In the genomic region with DNA sequence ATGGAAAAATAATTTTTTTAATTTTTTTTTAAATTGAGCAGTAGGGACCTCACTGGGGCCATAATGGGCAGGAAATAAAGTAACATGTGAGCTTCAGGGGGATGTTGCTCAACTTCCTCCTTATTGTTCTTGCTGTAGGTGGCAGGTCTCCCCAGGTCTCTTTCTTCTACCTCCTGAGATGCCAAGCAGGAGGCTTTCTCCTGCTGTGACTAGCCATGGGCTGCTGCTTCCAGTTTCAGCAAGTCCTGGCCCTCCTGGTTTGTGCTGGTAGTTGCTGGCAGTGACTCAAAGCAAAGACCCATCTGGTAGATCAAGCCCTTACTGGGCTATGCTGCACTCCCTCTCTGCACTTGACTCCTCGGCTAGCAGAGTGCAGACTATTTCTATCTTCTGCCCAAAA, we compare ENCODE assay signal across 10 cellular contexts. TPM values are rescaled to one million over a fixed set of nuclear protein-coding genes. Genes with fewer than 3 reads are reported as not detected.
A peak's percentile ranks its signal among the peaks of the same experiment; 100 is the strongest.
DNase-seq lines count a peak whose midpoint lies in the region; ATAC-seq, FAIRE-seq and TF ChIP-seq lines count a peak whose summit lies in the region.
"Had no signal": no experiment of that assay in that cellular context is flagged by ENCODE, and none has a peak within 500 bp of the region (broad histone marks: within the 10 kb centered on the region; RNA-seq: fewer than 3 reads in every experiment).

No MANE protein-coding gene starts in this region.

- no peak for FAIRE-seq in bronchial epithelial cell (lab: Jason Lieb, UNC)

- H3K9me3 ChIP-seq in HEK293 (ENCODE audit: control insufficient read depth, insufficient read depth, low read depth, low read length) (no peaks in the 10 kb centered on the region), adrenal gland (replicated peaks in 1 of 3) (no peaks in the 10 kb centered on the region)

- no peaks in the 10 kb centered on the region for H3K36me3 Mint-ChIP-seq in naive thymus-derived CD8-positive, alpha-beta T cell
- H3K36me3 Mint-ChIP-seq: brain had no signal

- H3K4me3 Mint-ChIP-seq in naive thymus-derived CD8-positive, alpha-beta T cell, result peak overlapping the region in 7 of 10 donors; percentile 33 to 67 (median 44)
- H3K4me3 Mint-ChIP-seq: brain had no signal

- ATAC-seq in naive thymus-derived CD8-positive, alpha-beta T cell, result peak; percentile 54 to 65

- intact Hi-C loops in adrenal gland (cut with DNase I), result no loop called here

- H3K9me3 Mint-ChIP-seq in naive thymus-derived CD8-positive, alpha-beta T cell, result no peaks in the 10 kb centered on the region
- H3K9me3 Mint-ChIP-seq: brain had no signal

- 41 to 50% (median 45%) methylated on average over 1 of the region's 1 CpG for WGBS in adrenal gland, 4 donors

- no peaks in the 10 kb centered on the region for H3K27me3 ChIP-seq in bronchial epithelial cell (ENCODE audit: control insufficient read depth, insufficient read depth, low read length)
- H3K27me3 ChIP-seq in adrenal gland, result no peaks in the 10 kb centered on the region

- DNase-seq in NB4 (ENCODE audit: low read depth), result peak; percentile 84
- DNase-seq in bronchial epithelial cell (ENCODE audit: low read depth), result peak; percentile 95
- peak in 2 of 10 donors; percentile 24 to 27 for DNase-seq in naive thymus-derived CD8-positive, alpha-beta T cell
- DNase-seq in GOT3 (lab: John Stamatoyannopoulos, UW), result no peak
- DNase-seq in glomerular visceral epithelial cell (ENCODE audit: extremely low spot score), result no peak
- no peak for DNase-seq in adrenal gland
- DNase-seq: activated CD4-positive, alpha-beta T cell treated with anti-CD3 and anti-CD28 coated beads for 1 hour had no signal

- H3K36me3 ChIP-seq in HEK293 (ENCODE audit: control insufficient read depth in 2 of 2, insufficient read depth in 1 of 2, low read length in 2 of 2), result no peaks in the 10 kb centered on the region
- H3K36me3 ChIP-seq in bronchial epithelial cell (ENCODE audit: control insufficient read depth, insufficient read depth, low read length), result no peaks in the 10 kb centered on the region
- no peaks in the 10 kb centered on the region for H3K36me3 ChIP-seq in adrenal gland (replicated peaks in 1 of 2)

- peaks cover 12 to 32% (median 14%) of the 10 kb centered on the region in 4 donors for H3K4me1 Mint-ChIP-seq in naive thymus-derived CD8-positive, alpha-beta T cell
- H3K4me1 Mint-ChIP-seq: brain had no signal

- H3K27ac Mint-ChIP-seq in naive thymus-derived CD8-positive, alpha-beta T cell, result peak overlapping the region; percentile 53 to 94 (median 88)
- H3K27ac Mint-ChIP-seq: brain had no signal

- TF ChIP-seq CTCF in HEK293 (tag by site-specific recombination; IDR thresholded peaks at IDR 0.05), result no peak
- no peak for TF ChIP-seq CTCF in NB4 (IDR thresholded peaks at IDR 0.05; ENCODE audit: low read depth, low read length)
- TF ChIP-seq CTCF in bronchial epithelial cell (IDR thresholded peaks at IDR 0.05; ENCODE audit: insufficient read depth, low read length, severe bottlenecking), result no peak
- TF ChIP-seq CTCF in adrenal gland (IDR thresholded peaks at IDR 0.05), result no peak

- H3K27me3 Mint-ChIP-seq in naive thymus-derived CD8-positive, alpha-beta T cell, result no peaks in the 10 kb centered on the region

- POLR2A ChIA-PET in HEK293 (lab: Yijun Ruan, JAX), result no interaction called here
- POLR2A ChIA-PET in naive thymus-derived CD8-positive, alpha-beta T cell (lab: Charles Lee), result interaction anchor here (0.7 to 15.1 kb wide), 8 partner anchors 9 to 78 kb away, joined by 3 to 447 read pairs (median 4); partner anchors contain the start of genes DDX28, DPEP2, DUS2 and NFATC3

- CTCF ChIA-PET in HEK293 (lab: Yijun Ruan, JAX), result interaction anchor here (0.6 to 0.9 kb wide), 3 partner anchors 55 to 80 kb away, joined by 3 to 4 read pairs (median 3); no protein-coding TSS in a partner anchor

- H3K4me1 ChIP-seq in HEK293 (ENCODE audit: control insufficient read depth, insufficient read depth, low read length) (no peaks in the 10 kb centered on the region), adrenal gland (replicated peaks in 1 of 2) (no peaks in the 10 kb centered on the region)

- H3K4me3 ChIP-seq in HEK293 (ENCODE audit: low read depth, low read length) (no peak overlapping the region), NB4 (ENCODE audit: low read depth, low read length) (no peak overlapping the region), bronchial epithelial cell (ENCODE audit: low read depth, low read length) (no peak overlapping the region), adrenal gland (no peak overlapping the region)

- H3K27ac ChIP-seq in HEK293 (ENCODE audit: extremely low read depth, low read depth, low read length), result no peak overlapping the region
- H3K27ac ChIP-seq in adrenal gland, result peak overlapping the region in 1 of 5 donors; percentile 11

- no peak for TF ChIP-seq POLR2A in NB4 (IDR thresholded peaks at IDR 0.05; ENCODE audit: extremely low read depth, insufficient read length)
- TF ChIP-seq POLR2A in adrenal gland (IDR thresholded peaks at IDR 0.05), result no peak

TF ChIP-seq in HEK293, 187 proteins besides CTCF, POLR2A, EP300 and RAD21:
- TF ChIP-seq GLIS1 (tag by site-specific recombination; IDR thresholded peaks at IDR 0.05), result peak; percentile 75
- TF ChIP-seq ZSCAN16 (tag by site-specific recombination; IDR thresholded peaks at IDR 0.05), result no peak
- TF ChIP-seq ZIC2 (tag by site-specific recombination; IDR thresholded peaks at IDR 0.05), result peak; percentile 64
- TF ChIP-seq, protein P1, sequence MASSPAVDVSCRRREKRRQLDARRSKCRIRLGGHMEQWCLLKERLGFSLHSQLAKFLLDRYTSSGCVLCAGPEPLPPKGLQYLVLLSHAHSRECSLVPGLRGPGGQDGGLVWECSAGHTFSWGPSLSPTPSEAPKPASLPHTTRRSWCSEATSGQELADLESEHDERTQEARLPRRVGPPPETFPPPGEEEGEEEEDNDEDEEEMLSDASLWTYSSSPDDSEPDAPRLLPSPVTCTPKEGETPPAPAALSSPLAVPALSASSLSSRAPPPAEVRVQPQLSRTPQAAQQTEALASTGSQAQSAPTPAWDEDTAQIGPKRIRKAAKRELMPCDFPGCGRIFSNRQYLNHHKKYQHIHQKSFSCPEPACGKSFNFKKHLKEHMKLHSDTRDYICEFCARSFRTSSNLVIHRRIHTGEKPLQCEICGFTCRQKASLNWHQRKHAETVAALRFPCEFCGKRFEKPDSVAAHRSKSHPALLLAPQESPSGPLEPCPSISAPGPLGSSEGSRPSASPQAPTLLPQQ (tag by site-specific recombination; IDR thresholded peaks at IDR 0.05), result no peak
- TF ChIP-seq BCL11A (tag by site-specific recombination; IDR thresholded peaks at IDR 0.05; ENCODE audit: low read depth), result no peak

RNA-seq across cellular contexts. Expression of gene DPEP2NB, which starts 2.3 kb away (rescaled TPM):
- total RNA-seq in bronchial epithelial cell (not detected in 2 replicates), adrenal gland (not detected)
- total RNA-seq in naive thymus-derived CD8-positive, alpha-beta T cell, result not detected
- not detected for polyA plus RNA-seq in naive thymus-derived CD8-positive, alpha-beta T cell
- not detected for polyA plus RNA-seq in adrenal gland
- total RNA-seq: lower leg skin had no signal

RNA-seq across cellular contexts. Expression of gene DDX28, which starts 9.6 kb away (rescaled TPM):
- total RNA-seq in bronchial epithelial cell (10.9 and 16.3 TPM in 2 replicates), adrenal gland (10 to 100 TPM in 6 of 8 donors, 1 to 10 TPM in 2; 6.4 to 18.2 (median 12.9) TPM)
- 10 to 100 TPM; 25.0 to 26.2 TPM for total RNA-seq in naive thymus-derived CD8-positive, alpha-beta T cell
- 10 to 100 TPM; 49.7 to 60.6 (median 53.9) TPM for polyA plus RNA-seq in naive thymus-derived CD8-positive, alpha-beta T cell
- 10 to 100 TPM in 1 of 3 donors, 1 to 10 TPM in 2; 6.8 to 13.0 (median 9.1) TPM for polyA plus RNA-seq in adrenal gland

RNA-seq across cellular contexts. Expression of gene DUS2, which starts 9.6 kb away (rescaled TPM):
- total RNA-seq in bronchial epithelial cell (23.7 and 24.1 TPM in 2 replicates), adrenal gland (10 to 100 TPM in 5 of 8 donors, 1 to 10 TPM in 3; 6.3 to 19.4 (median 12.7) TPM)
- 10 to 100 TPM; 18.2 to 21.1 TPM for total RNA-seq in naive thymus-derived CD8-positive, alpha-beta T cell
- polyA plus RNA-seq in naive thymus-derived CD8-positive, alpha-beta T cell, result 10 to 100 TPM in 2 of 3 donors, 1 to 10 TPM in 1; 6.4 to 13.1 (median 10.5) TPM
- polyA plus RNA-seq in adrenal gland, result 10 to 100 TPM in 2 of 3 donors, 1 to 10 TPM in 1; 7.1 to 13.2 (median 10.1) TPM

RNA-seq across cellular contexts. Expression of gene DPEP2, which starts 14.2 kb away (rescaled TPM):
- total RNA-seq in bronchial epithelial cell (not detected in 2 replicates), adrenal gland (1 to 10 TPM in 6 of 8 donors, under 1 TPM in 2; 0.35 to 2.0 (median 1.6) TPM)
- total RNA-seq in naive thymus-derived CD8-positive, alpha-beta T cell, result 100 to 1,000 TPM; 151 to 157 TPM
- polyA plus RNA-seq in naive thymus-derived CD8-positive, alpha-beta T cell, result 10 to 100 TPM; 29.0 to 47.9 (median 40.4) TPM
- 1 to 10 TPM in 2 of 3 donors, under 1 TPM in 1; 0.27 to 8.4 (median 1.2) TPM for polyA plus RNA-seq in adrenal gland

RNA-seq across cellular contexts. Expression of gene DPEP3, which starts 33.1 kb away (rescaled TPM):
- total RNA-seq in bronchial epithelial cell, result not detected in 2 replicates
- 1 to 10 TPM; 2.9 to 3.1 TPM for total RNA-seq in naive thymus-derived CD8-positive, alpha-beta T cell
- polyA plus RNA-seq in naive thymus-derived CD8-positive, alpha-beta T cell, result 1 to 10 TPM in 2 of 3 donors, under 1 TPM in 1; 0.50 to 1.5 (median 1.1) TPM
- under 1 TPM in 1 of 8 donors, not detected in 7; 0.11 TPM for total RNA-seq in adrenal gland
- polyA plus RNA-seq in adrenal gland, result under 1 TPM; 0.07 to 0.32 (median 0.11) TPM

Comparison
In these comparisons a context has a peak if more than half of its experiments do, and no peak if none do; other contexts are left out.
1. DNase-seq: peak in NB4 (single experiment) and bronchial epithelial cell (single experiment); none in GOT3 (single experiment), glomerular visceral epithelial cell (single experiment) and adrenal gland (0 of 7).